16 cellular contexts compared by ENCODE assay signal in the genomic region with DNA sequence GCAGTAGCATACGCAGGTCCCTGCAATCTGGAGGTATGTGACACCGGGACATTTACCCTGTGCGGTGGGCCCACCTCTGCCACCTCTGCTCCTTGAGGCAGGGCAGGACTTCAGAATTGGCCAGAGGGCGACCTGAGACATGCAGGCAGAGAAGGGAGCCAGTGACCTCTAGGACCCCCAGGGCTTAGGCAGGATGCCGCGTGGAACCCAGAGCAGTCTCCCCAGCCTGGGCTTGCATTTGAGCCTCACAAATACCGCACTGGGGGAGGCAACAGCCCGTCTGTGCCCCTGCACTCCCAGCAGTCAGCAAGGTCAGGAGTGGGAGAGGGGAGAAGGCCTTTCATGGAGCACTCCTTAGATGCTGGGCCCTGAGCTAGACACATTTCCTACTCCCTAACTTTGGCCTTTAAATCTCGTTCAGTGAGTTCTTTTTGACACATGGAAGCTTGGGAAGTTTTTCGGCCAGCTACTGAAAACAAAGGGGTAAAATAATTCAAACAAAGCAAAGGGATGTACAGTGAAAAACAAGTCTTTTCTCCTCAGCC. TPM values are rescaled to one million over a fixed set of nuclear protein-coding genes. Genes with fewer than 3 reads are reported as not detected.
"Had no signal": no experiment of that assay in that cellular context is flagged by ENCODE, and none has a peak within 500 bp of the region (broad histone marks: within the 10 kb centered on the region; RNA-seq: fewer than 3 reads in every experiment).

No MANE protein-coding gene starts in this region.

- H3K9me3 Mint-ChIP-seq: activated CD4-positive, alpha-beta T cell treated with anti-CD3 and anti-CD28 coated beads, Interleukin-2, amount 10 ng/mL, durations not matched to agents 7 days and 5 days; activated naive CD8-positive, alpha-beta T cell treated with anti-CD3 and anti-CD28 coated beads for 36 hours; natural killer cell; stimulated activated naive CD8-positive, alpha-beta T cell treated with anti-CD3 and anti-CD28 coated beads, Interleukin-15, Interleukin-2, amounts not matched to agents 100 ng/mL and 50 ng/mL, for 24 hours had no signal

- DNase-seq: activated CD4-positive, alpha-beta T cell treated with anti-CD3 and anti-CD28 coated beads, Interleukin-2, amount 10 ng/mL, durations not matched to agents 7 days and 5 days; activated CD4-positive, CD25-positive, alpha-beta regulatory T cell; activated CD8-positive, alpha-beta memory T cell treated with anti-CD3 and anti-CD28 coated beads for 24 hours; activated naive CD8-positive, alpha-beta T cell treated with anti-CD3 and anti-CD28 coated beads for 36 hours; heart right ventricle; natural killer cell; pancreas; sigmoid colon; spleen; T-helper 17 cell; trophoblast cell had no signal

- H3K27me3 ChIP-seq: pancreas had no signal

- H3K36me3 Mint-ChIP-seq: activated naive CD8-positive, alpha-beta T cell treated with anti-CD3 and anti-CD28 coated beads for 36 hours; natural killer cell had no signal

- ATAC-seq: heart right ventricle, left lobe of liver, natural killer cell, pancreas, T-helper 17 cell had no signal

- H3K27me3 Mint-ChIP-seq: activated CD4-positive, alpha-beta T cell treated with anti-CD3 and anti-CD28 coated beads, Interleukin-2, amount 10 ng/mL, durations not matched to agents 7 days and 5 days; activated naive CD8-positive, alpha-beta T cell treated with anti-CD3 and anti-CD28 coated beads for 36 hours; stimulated activated naive CD8-positive, alpha-beta T cell treated with anti-CD3 and anti-CD28 coated beads, Interleukin-15, Interleukin-2, amounts not matched to agents 100 ng/mL and 50 ng/mL, for 24 hours had no signal

- H3K4me3 Mint-ChIP-seq: activated CD4-positive, alpha-beta T cell treated with anti-CD3 and anti-CD28 coated beads, Interleukin-2, amount 10 ng/mL, durations not matched to agents 7 days and 5 days; activated naive CD8-positive, alpha-beta T cell treated with anti-CD3 and anti-CD28 coated beads for 36 hours; natural killer cell; stimulated activated naive CD8-positive, alpha-beta T cell treated with anti-CD3 and anti-CD28 coated beads, Interleukin-15, Interleukin-2, amounts not matched to agents 100 ng/mL and 50 ng/mL, for 24 hours; T-helper 17 cell had no signal

- H3K27ac Mint-ChIP-seq: activated CD4-positive, alpha-beta T cell treated with anti-CD3 and anti-CD28 coated beads, Interleukin-2, amount 10 ng/mL, durations not matched to agents 7 days and 5 days; activated naive CD8-positive, alpha-beta T cell treated with anti-CD3 and anti-CD28 coated beads for 36 hours; natural killer cell; stimulated activated naive CD8-positive, alpha-beta T cell treated with anti-CD3 and anti-CD28 coated beads, Interleukin-15, Interleukin-2, amounts not matched to agents 100 ng/mL and 50 ng/mL, for 24 hours; T-helper 17 cell had no signal

- H3K36me3 ChIP-seq: heart right ventricle, pancreas, sigmoid colon, spleen, suprapubic skin had no signal

- H3K4me3 ChIP-seq: heart right ventricle, pancreas, sigmoid colon, spleen, suprapubic skin had no signal

- H3K27ac ChIP-seq: heart right ventricle, pancreas, sigmoid colon, spleen, suprapubic skin had no signal

- H3K9me3 ChIP-seq: heart right ventricle, pancreas, sigmoid colon, spleen, suprapubic skin had no signal

RNA-seq across cellular contexts. Expression of a gene that starts 41.8 kb away (rescaled TPM):
- total RNA-seq: dermis microvascular lymphatic vessel endothelial cell, epithelial cell of proximal tubule, left lobe of liver had no signal
